Comparison of ENCODE assay signal across 21 cellular contexts in genomic region chr17:7513850-7514419, GRCh38. TPM values are rescaled to one million over a fixed set of nuclear protein-coding genes. Genes with fewer than 3 reads are reported as not detected.
A peak's percentile ranks its signal among the peaks of the same experiment; 100 is the strongest.
DNase-seq lines count a peak whose midpoint lies in the region; ATAC-seq and TF ChIP-seq lines count a peak whose summit lies in the region.
"Had no signal": no experiment of that assay in that cellular context is flagged by ENCODE, and none has a peak within 500 bp of the region (broad histone marks: within the 10 kb centered on the region; RNA-seq: fewer than 3 reads in every experiment).

No MANE protein-coding gene starts in this region.

- H3K36me3 ChIP-seq in GM23248 (ENCODE audit: low read depth): peaks cover 33% of the 10 kb centered on the region; the same call in 1 of the 2 replicates
- H3K36me3 ChIP-seq in OCI-LY7 (ENCODE audit: insufficient read depth, low read length): peaks cover 74% of the 10 kb centered on the region

- H3K9me3 Mint-ChIP-seq in chondrocyte (ENCODE audit: low read depth): no peaks in the 10 kb centered on the region
- no peaks in the 10 kb centered on the region for H3K9me3 Mint-ChIP-seq in stimulated activated memory B cell treated with anti-CD40 and anti-IgM and Interleukin-4, amounts not matched to agents 10 μg/mL and 1 μg/mL and 100 μg/mL, for 72 hours
- H3K9me3 Mint-ChIP-seq: nephron; T-helper 1 cell treated with Interleukin-12 subunit alpha and Interleukin-12 subunit beta and Interleukin-4 antibody, amounts not matched to agents 30 μg/mL and 1 μg/mL, for 36 hours had no signal

- peaks cover 23% of the 10 kb centered on the region for H3F3A ChIP-seq in GM23248 (ENCODE audit: insufficient read depth)

- CTCF ChIA-PET in OCI-LY7 (lab: Charles Lee; ENCODE audit: unreplicated experiment): interaction anchor here (0.6 to 3.2 kb wide), 2 partner anchors 47 to 75 kb away, joined by 3 to 18 read pairs; no protein-coding TSS in a partner anchor

- ATAC-seq in stimulated activated memory B cell treated with anti-CD40 and anti-IgM and Interleukin-4, amounts not matched to agents 10 μg/mL and 1 μg/mL and 100 μg/mL, for 72 hours: no peak

- BruUV-seq in OCI-LY7 (replicated peaks; lab: Mats Ljungman, UMichigan): TSS peak; percentile 88

- H3K27me3 Mint-ChIP-seq in chondrocyte (ENCODE audit: low read depth): no peaks in the 10 kb centered on the region
- no peaks in the 10 kb centered on the region for H3K27me3 Mint-ChIP-seq in stimulated activated memory B cell treated with anti-CD40 and anti-IgM and Interleukin-4, amounts not matched to agents 10 μg/mL and 1 μg/mL and 100 μg/mL, for 72 hours
- H3K27me3 Mint-ChIP-seq: progenitor cell of endocrine pancreas had no signal

- H3K27me3 ChIP-seq in GM23248 (replicated peaks; ENCODE audit: insufficient read depth): no peaks in the 10 kb centered on the region
- H3K27me3 ChIP-seq: adrenal gland, SJCRH30 had no signal

- H3K9me3 ChIP-seq in GM23248 (ENCODE audit: low read depth): no peaks in the 10 kb centered on the region
- no peaks in the 10 kb centered on the region for H3K9me3 ChIP-seq in OCI-LY7 (ENCODE audit: low read length)
- H3K9me3 ChIP-seq: adrenal gland, SJCRH30 had no signal

- no peak for TF ChIP-seq POLR2A in erythroblast (IDR thresholded peaks at IDR 0.05; ENCODE audit: low read length)

- WGBS in GM23248 (ENCODE audit: low coverage in 1 of 2, low lambda C conversion rate in 2 of 2, missing lambda C conversion rate in 2 of 2), 2 experiments: 36 to 44% methylated on average over 14 to 17 of the region's 17 CpGs

- POLR2A ChIA-PET in OCI-LY7 (lab: Charles Lee): no interaction called here

- H3K4me1 ChIP-seq in GM23248 (ENCODE audit: insufficient read depth): no peaks in the 10 kb centered on the region
- no peaks in the 10 kb centered on the region for H3K4me1 ChIP-seq in OCI-LY7 (ENCODE audit: insufficient read depth, low read length, poor library complexity, severe bottlenecking)
- H3K4me1 ChIP-seq: adrenal gland, SJCRH30 had no signal

- H3K4me3 ChIP-seq in GM23248 (no peak overlapping the region), OCI-LY7 (ENCODE audit: low read depth, low read length, poor library complexity, severe bottlenecking) (no peak overlapping the region)
- H3K4me3 ChIP-seq: adrenal gland, coronary artery, PC-9, SJCRH30 had no signal

- H3K79me2 ChIP-seq in GM23248 (ENCODE audit: insufficient read depth) (no peaks in the 10 kb centered on the region), OCI-LY7 (ENCODE audit: insufficient read depth, low read depth, low read length) (no peaks in the 10 kb centered on the region)

- no peak overlapping the region; the same call in 1 of the 2 replicates for H3K9ac ChIP-seq in GM23248

- peak overlapping the region; percentile 17; the same call in 1 of the 2 replicates for H3K27ac ChIP-seq in GM23248
- H3K27ac ChIP-seq in OCI-LY7 (ENCODE audit: low read depth, low read length, poor library complexity, severe bottlenecking): no peak overlapping the region
- H3K27ac ChIP-seq: adrenal gland, coronary artery, PC-9, SJCRH30 had no signal

- TF ChIP-seq CTCF in OCI-LY7 (conservative IDR thresholded peaks at IDR 0.05; ENCODE audit: low read length): no peak
- no peak for TF ChIP-seq CTCF in chondrocyte (IDR thresholded peaks at IDR 0.05)

- H3K4me2 ChIP-seq in GM23248 (ENCODE audit: unreplicated experiment): no peak overlapping the region
- no peak overlapping the region for H3K4me2 ChIP-seq in OCI-LY7 (ENCODE audit: low read length)
- H3K4me2 ChIP-seq: PC-9 had no signal

- DNase-seq in GM23248: peak; percentile 20
- no peak for DNase-seq in OCI-LY7 (ENCODE audit: low spot score)
- DNase-seq in chondrocyte (ENCODE audit: low spot score): no peak
- no peak for DNase-seq in NCI-H1417 treated with DMSO at 0.1 percent for 48 hours (lab: John Stamatoyannopoulos, UW)
- no peak for DNase-seq in erythroblast (lab: John Stamatoyannopoulos, UW)
- DNase-seq in DMS53 (lab: John Stamatoyannopoulos, UW): no peak
- DNase-seq: activated CD4-positive, alpha-beta T cell treated with anti-CD3 and anti-CD28 coated beads for 48 hours; activated effector memory CD4-positive, alpha-beta T cell treated with anti-CD3 and anti-CD28 coated beads, Interleukin-2, amount 50 U/mL, for 16 hours; adrenal gland; left colon; NCI-H1092; NCI-H2081 treated with DMSO at 0.1 percent for 48 hours; PC-9 had no signal

- intact Hi-C loops in OCI-LY7 (cut with micrococcal nuclease; ENCODE audit: unreplicated experiment): loop anchor here (1.0 kb wide), 1 partner anchor 47 kb away; the partner anchor contains the start of gene SENP3

- peaks cover 34% of the 10 kb centered on the region for H3K36me3 Mint-ChIP-seq in chondrocyte (ENCODE audit: low read depth)
- H3K36me3 Mint-ChIP-seq in stimulated activated memory B cell treated with anti-CD40 and anti-IgM and Interleukin-4, amounts not matched to agents 10 μg/mL and 1 μg/mL and 100 μg/mL, for 72 hours: peaks cover 46% of the 10 kb centered on the region

- H4K20me1 ChIP-seq in GM23248 (ENCODE audit: insufficient read depth) (no peaks in the 10 kb centered on the region), OCI-LY7 (ENCODE audit: insufficient read depth, low read length) (0 out of 2 replicates have a peak, but pooled peaks cover 4% of the 10 kb centered on the region)

- H3K4me3 Mint-ChIP-seq in chondrocyte (ENCODE audit: unreplicated experiment): no peak overlapping the region
- no peak overlapping the region for H3K4me3 Mint-ChIP-seq in stimulated activated memory B cell treated with anti-CD40 and anti-IgM and Interleukin-4, amounts not matched to agents 10 μg/mL and 1 μg/mL and 100 μg/mL, for 72 hours
- H3K4me3 Mint-ChIP-seq: nephron; T-helper 1 cell treated with Interleukin-12 subunit alpha and Interleukin-12 subunit beta and Interleukin-4 antibody, amounts not matched to agents 30 μg/mL and 1 μg/mL, for 36 hours had no signal

- peak overlapping the region; percentile 49 for H3K27ac Mint-ChIP-seq in chondrocyte (ENCODE audit: unreplicated experiment)
- H3K27ac Mint-ChIP-seq in stimulated activated memory B cell treated with anti-CD40 and anti-IgM and Interleukin-4, amounts not matched to agents 10 μg/mL and 1 μg/mL and 100 μg/mL, for 72 hours: peak overlapping the region; percentile 0

- peaks cover 4% of the 10 kb centered on the region for H3K4me1 Mint-ChIP-seq in chondrocyte (ENCODE audit: low read depth)
- H3K4me1 Mint-ChIP-seq in stimulated activated memory B cell treated with anti-CD40 and anti-IgM and Interleukin-4, amounts not matched to agents 10 μg/mL and 1 μg/mL and 100 μg/mL, for 72 hours: no peaks in the 10 kb centered on the region

- in situ Hi-C loops in GM23248 (cut with MboI): no loop called here

- H3K9me2 ChIP-seq in GM23248 (ENCODE audit: insufficient read depth) (no peaks in the 10 kb centered on the region), OCI-LY7 (ENCODE audit: insufficient read depth, low read length) (no peaks in the 10 kb centered on the region)

- H2AFZ ChIP-seq in GM23248 (no peak overlapping the region), OCI-LY7 (ENCODE audit: low read length) (no peak overlapping the region)
- H2AFZ ChIP-seq: PC-9 had no signal

RNA-seq across cellular contexts. Expression of gene POLR2A, which starts 29.8 kb away (rescaled TPM):
- total RNA-seq in GM23248 (2014; rRNA removed; shearing (Covaris generic)): 45.9 and 46.2 TPM in 2 replicates
- 74.1 and 75.7 TPM in 2 replicates for polyA plus RNA-seq in GM23248 (2016; fragmentation: Nextera tagmentation; extraction: Ambion mirVana)
- total RNA-seq in OCI-LY7 (2014; rRNA removed; shearing (Covaris generic)): 76.6 and 84.2 TPM in 2 replicates
- total RNA-seq in OCI-LY7 (2022): 218 and 264 TPM in 2 replicates
- 113 to 121 TPM (median 115 TPM) in 3 replicates for total RNA-seq in chondrocyte

RNA-seq across cellular contexts. Expression of gene SLC35G6, which starts 32.7 kb away (rescaled TPM):
- total RNA-seq in GM23248 (2014; rRNA removed; shearing (Covaris generic)): not detected in 2 replicates
- 0.14 TPM in 1 of 2 replicates, not detected in the other for polyA plus RNA-seq in GM23248 (2016; fragmentation: Nextera tagmentation; extraction: Ambion mirVana)
- total RNA-seq in OCI-LY7 (2014; rRNA removed; shearing (Covaris generic)): not detected in 2 replicates
- not detected in 2 replicates for total RNA-seq in OCI-LY7 (2022)
- total RNA-seq in chondrocyte: not detected in 3 replicates
- total RNA-seq: adrenal gland, left colon, mononuclear cell, PC-9, progenitor cell of endocrine pancreas, SJCRH30, temporal lobe had no signal

RNA-seq across cellular contexts. Expression of gene ZBTB4, which starts 34.5 kb away (rescaled TPM):
- 32.9 and 35.9 TPM in 2 replicates for total RNA-seq in GM23248 (2014; rRNA removed; shearing (Covaris generic))
- polyA plus RNA-seq in GM23248 (2016; fragmentation: Nextera tagmentation; extraction: Ambion mirVana): 17.7 and 18.2 TPM in 2 replicates
- 3.4 and 3.5 TPM in 2 replicates for total RNA-seq in OCI-LY7 (2014; rRNA removed; shearing (Covaris generic))
- 3.9 and 4.6 TPM in 2 replicates for total RNA-seq in OCI-LY7 (2022)
- total RNA-seq in chondrocyte: 50.9 to 51.9 TPM (median 51.0 TPM) in 3 replicates

RNA-seq across cellular contexts. Expression of gene TNFSF12, which starts 34.9 kb away (rescaled TPM):
- total RNA-seq in GM23248 (2014; rRNA removed; shearing (Covaris generic)): 21.9 and 34.3 TPM in 2 replicates
- polyA plus RNA-seq in GM23248 (2016; fragmentation: Nextera tagmentation; extraction: Ambion mirVana): 14.0 and 18.7 TPM in 2 replicates
- total RNA-seq in OCI-LY7 (2014; rRNA removed; shearing (Covaris generic)): not detected in 2 replicates
- total RNA-seq in OCI-LY7 (2022): not detected in 2 replicates
- 12.1 to 23.3 TPM (median 23.0 TPM) in 3 replicates for total RNA-seq in chondrocyte
- total RNA-seq: SJCRH30 had no signal

RNA-seq across cellular contexts. Expression of gene TNFSF13, which starts 44.6 kb away (rescaled TPM):
- 1.5 TPM in 1 of 2 replicates, not detected in the other for total RNA-seq in GM23248 (2014; rRNA removed; shearing (Covaris generic))
- polyA plus RNA-seq in GM23248 (2016; fragmentation: Nextera tagmentation; extraction: Ambion mirVana): 1.4 and 2.0 TPM in 2 replicates
- total RNA-seq in OCI-LY7 (2014; rRNA removed; shearing (Covaris generic)): 0.49 and 0.98 TPM in 2 replicates
- total RNA-seq in OCI-LY7 (2022) (4.8 and 6.0 TPM in 2 replicates), chondrocyte (0.48 to 1.9 TPM (median 1.7 TPM) in 3 replicates)
